ENCODE assay signal across 26 cellular contexts in genomic region chr3:13132281-13132680, GRCh38.
"Had no signal": no experiment of that assay in that cellular context is flagged by ENCODE, and none has a peak within 500 bp of the region (broad histone marks: within the 10 kb centered on the region; RNA-seq: fewer than 3 reads in every experiment).

No MANE protein-coding gene starts in this region.

- H3K9me3 ChIP-seq: adrenal gland, Peyer's patch, SJSA1 had no signal

- H3K27ac ChIP-seq: adrenal gland, Peyer's patch, RWPE1, SJSA1 had no signal

- ATAC-seq: activated T-cell treated with anti-CD3 and anti-CD28 coated beads, Interleukin-2, amount 50 U/mL, for 72 hours; SK-N-SH treated with all-trans-retinoic acid at 6 μM for 48 hours; WTC11 had no signal

- H3K36me3 ChIP-seq: adrenal gland, Peyer's patch, SJSA1 had no signal

- H3K4me3 ChIP-seq: adrenal gland, Peyer's patch, SJSA1 had no signal

- H3K4me1 Mint-ChIP-seq: activated CD4-positive, alpha-beta T cell treated with anti-CD3 and anti-CD28 coated beads, Interleukin-2, amount 10 ng/mL, durations not matched to agents 24 days and 14 days had no signal

- H3K4me3 Mint-ChIP-seq: activated CD4-positive, alpha-beta T cell treated with anti-CD3 and anti-CD28 coated beads, Interleukin-2, amount 10 ng/mL, durations not matched to agents 24 days and 14 days; activated naive CD8-positive, alpha-beta T cell treated with anti-CD3 and anti-CD28 coated beads, Interleukin-2, amount 10 ng/mL, durations not matched to agents 7 days and 5 days; activated T-cell treated with anti-CD3 and anti-CD28 coated beads, Interleukin-2, amount 50 U/mL, for 72 hours; T-helper 1 cell treated with Interleukin-12 subunit alpha and Interleukin-12 subunit beta and Interleukin-4 antibody, amounts not matched to agents 30 μg/mL and 1 μg/mL, for 36 hours; WTC11 had no signal

- H3K27ac Mint-ChIP-seq: activated CD4-positive, alpha-beta T cell treated with anti-CD3 and anti-CD28 coated beads, Interleukin-2, amount 10 ng/mL, durations not matched to agents 24 days and 14 days; activated naive CD8-positive, alpha-beta T cell treated with anti-CD3 and anti-CD28 coated beads, Interleukin-2, amount 10 ng/mL, durations not matched to agents 7 days and 5 days; activated T-cell treated with anti-CD3 and anti-CD28 coated beads, Interleukin-2, amount 50 U/mL, for 72 hours; T-helper 1 cell treated with Interleukin-12 subunit alpha and Interleukin-12 subunit beta and Interleukin-4 antibody, amounts not matched to agents 30 μg/mL and 1 μg/mL, for 36 hours; WTC11 had no signal

- DNase-seq: activated CD4-positive, alpha-beta T cell treated with anti-CD3 and anti-CD28 coated beads, Interleukin-2, amount 10 ng/mL, durations not matched to agents 24 days and 14 days; activated CD4-positive, alpha-beta T cell treated with anti-CD3 and anti-CD28 coated beads, Interleukin-2, amount 50 U/mL, for 48 hours; activated CD4-positive, CD25-positive, alpha-beta regulatory T cell treated with anti-CD3 and anti-CD28 coated beads, Interleukin-2, amount 50 U/mL, for 72 hours; activated CD8-positive, alpha-beta memory T cell treated with anti-CD3 and anti-CD28 coated beads for 24 hours; activated naive CD4-positive, alpha-beta T cell treated with anti-CD3 and anti-CD28 coated beads, Interleukin-2, amount 50 U/mL, for 16 hours; activated naive CD8-positive, alpha-beta T cell treated with anti-CD3 and anti-CD28 coated beads, Interleukin-2, amount 10 ng/mL, durations not matched to agents 7 days and 5 days; activated T-cell treated with anti-CD3 and anti-CD28 coated beads, Interleukin-2, amount 50 U/mL, for 72 hours; anterior cingulate cortex; caudate nucleus; IMR-90; KG1; NCI-H1092; NCI-H1417; NCI-H1930; NCI-H2171 treated with DMSO at 0.1 percent for 48 hours; NCI-H226; NCI-H526; NCI-H774; SHP77 had no signal

- H3K36me3 Mint-ChIP-seq: activated naive CD8-positive, alpha-beta T cell treated with anti-CD3 and anti-CD28 coated beads, Interleukin-2, amount 10 ng/mL, durations not matched to agents 7 days and 5 days; WTC11 had no signal

- H3K27me3 ChIP-seq: adrenal gland, Peyer's patch had no signal

- H3K9me3 Mint-ChIP-seq: activated CD4-positive, alpha-beta T cell treated with anti-CD3 and anti-CD28 coated beads, Interleukin-2, amount 10 ng/mL, durations not matched to agents 24 days and 14 days; activated naive CD8-positive, alpha-beta T cell treated with anti-CD3 and anti-CD28 coated beads, Interleukin-2, amount 10 ng/mL, durations not matched to agents 7 days and 5 days; activated T-cell treated with anti-CD3 and anti-CD28 coated beads, Interleukin-2, amount 50 U/mL, for 72 hours; T-helper 1 cell treated with Interleukin-12 subunit alpha and Interleukin-12 subunit beta and Interleukin-4 antibody, amounts not matched to agents 30 μg/mL and 1 μg/mL, for 36 hours; WTC11 had no signal

- H3K4me1 ChIP-seq: Peyer's patch, SJSA1 had no signal
